16 cellular contexts compared by ENCODE assay signal in the genomic region with DNA sequence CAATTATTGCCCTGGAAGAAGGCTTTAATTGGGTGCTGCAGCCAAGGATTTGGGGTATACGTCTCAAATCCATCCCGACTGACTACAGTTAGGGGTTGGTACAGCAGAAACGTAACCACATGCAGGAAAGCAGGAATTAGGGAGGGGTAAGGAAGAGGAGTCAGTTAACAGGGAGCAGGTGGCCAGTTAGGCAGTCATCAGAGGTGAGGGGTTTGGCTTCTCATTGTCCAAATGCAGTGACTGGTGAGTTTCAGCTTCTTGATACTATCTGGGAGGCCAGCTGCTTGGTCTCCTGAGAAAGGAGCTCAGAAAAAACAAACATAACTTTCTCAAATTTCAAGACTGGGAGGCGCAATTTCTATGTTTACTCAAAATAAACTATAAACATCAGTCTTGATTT.
"Had no signal": no experiment of that assay in that cellular context is flagged by ENCODE, and none has a peak within 500 bp of the region (broad histone marks: within the 10 kb centered on the region; RNA-seq: fewer than 3 reads in every experiment).

No MANE protein-coding gene starts in this region.

- ATAC-seq: heart left ventricle; left colon; naive thymus-derived CD4-positive, alpha-beta T cell; right lobe of liver; stimulated activated memory B cell treated with anti-CD40 and anti-IgM and Interleukin-4, amounts not matched to agents 10 μg/mL and 1 μg/mL and 100 μg/mL, for 72 hours; upper lobe of right lung had no signal

- DNase-seq: dermis blood vessel endothelial cell; esophagus squamous epithelium; foreskin melanocyte; heart left ventricle; hippocampal formation; left colon; mesendoderm; naive thymus-derived CD4-positive, alpha-beta T cell; nephron progenitor cell; right lobe of liver; stimulated activated CD4-positive, alpha-beta T cell treated with anti-CD3 and anti-CD28 coated beads, Interleukin-15, amount 100 ng/mL, for 24 hours; stimulated activated CD4-positive, alpha-beta T cell treated with anti-CD3 and anti-CD28 coated beads, Interleukin-1b, Interleukin-23, amount 100 ng/mL, for 48 hours; stimulated activated CD4-positive, alpha-beta T cell treated with anti-CD3 and anti-CD28 coated beads, Interleukin-4, amount 100 ng/mL, for 24 hours; testis; upper lobe of right lung had no signal
